Comparison of ENCODE assay signal across 11 cellular contexts in genomic region chr6:107083047-107083768, GRCh38. TPM values are rescaled to one million over a fixed set of nuclear protein-coding genes. Genes with fewer than 3 reads are reported as not detected.
DNase-seq lines count a peak whose midpoint lies in the region; ATAC-seq and TF ChIP-seq lines count a peak whose summit lies in the region.
"Had no signal": no experiment of that assay in that cellular context is flagged by ENCODE, and none has a peak within 500 bp of the region (broad histone marks: within the 10 kb centered on the region; RNA-seq: fewer than 3 reads in every experiment).

No MANE protein-coding gene starts in this region.

- H3K9me3 ChIP-seq in upper lobe of left lung (no peaks in the 10 kb centered on the region), lower lobe of right lung (no peaks in the 10 kb centered on the region)

- no peaks in the 10 kb centered on the region for H3K4me1 ChIP-seq in upper lobe of left lung
- no peaks in the 10 kb centered on the region for H3K4me1 ChIP-seq in lower lobe of right lung

- no peaks in the 10 kb centered on the region for H3K27me3 ChIP-seq in upper lobe of left lung
- H3K27me3 ChIP-seq in lower lobe of right lung (ENCODE audit: low read depth): no peaks in the 10 kb centered on the region
- no peaks in the 10 kb centered on the region for H3K27me3 ChIP-seq in H7 (ENCODE audit: control insufficient read depth, insufficient read depth, low read length)
- H3K27me3 ChIP-seq: heart left ventricle had no signal

- TF ChIP-seq POLR2A in GM18505 (IDR thresholded peaks at IDR 0.05; ENCODE audit: borderline replicate concordance, extremely low read depth, insufficient read depth, insufficient read length) (no peak), upper lobe of left lung (IDR thresholded peaks at IDR 0.05) (no peak)

- 80 to 88% methylated on average over 10 of the region's 10 CpGs for WGBS in upper lobe of left lung, 2 donors

- TF ChIP-seq CTCF in upper lobe of left lung (IDR thresholded peaks at IDR 0.05): no peak
- TF ChIP-seq CTCF in lower lobe of right lung (IDR thresholded peaks at IDR 0.05): no peak

- ATAC-seq in GM18505 (IDR thresholded peaks at IDR 0.05; ENCODE audit: unreplicated experiment) (peak; percentile 92), GM19438 (IDR thresholded peaks at IDR 0.05; ENCODE audit: low read depth, unreplicated experiment) (peak; percentile 80), HG02884 (IDR thresholded peaks at IDR 0.05; ENCODE audit: unreplicated experiment) (peak; percentile 92), HG03571 (IDR thresholded peaks at IDR 0.05; ENCODE audit: unreplicated experiment) (peak; percentile 96), upper lobe of left lung (ENCODE audit: low FRiP score in 2 of 2) (no peak), lower lobe of right lung (no peak)
- ATAC-seq: heart left ventricle had no signal

- no peak for TF ChIP-seq EP300 in upper lobe of left lung (IDR thresholded peaks at IDR 0.05)

- H3K27ac ChIP-seq in upper lobe of left lung: no peak overlapping the region
- no peak overlapping the region for H3K27ac ChIP-seq in lower lobe of right lung
- H3K27ac ChIP-seq: heart left ventricle had no signal

- intact Hi-C loops in lower lobe of right lung (cut with DNase I): no loop called here

- no peak for DNase-seq in upper lobe of left lung
- no peak for DNase-seq in NCI-H510A treated with DMSO at 0.1 percent for 48 hours (lab: John Stamatoyannopoulos, UW)
- no peak for DNase-seq in lower lobe of right lung
- DNase-seq in H7: no peak
- DNase-seq: aorta, heart left ventricle, NCI-H1436 treated with DMSO at 0.1 percent for 48 hours had no signal

- H3K36me3 ChIP-seq in upper lobe of left lung (peaks cover 0 to 4% (median 1%) of the 10 kb centered on the region in 4 donors), lower lobe of right lung (no peaks in the 10 kb centered on the region), H7 (replicated peaks; ENCODE audit: control insufficient read depth, insufficient read depth, low read length) (no peaks in the 10 kb centered on the region; the same call in 1 of the 2 replicates)
- H3K36me3 ChIP-seq: heart left ventricle had no signal

- H3K4me3 ChIP-seq in upper lobe of left lung: no peak overlapping the region
- no peak overlapping the region for H3K4me3 ChIP-seq in lower lobe of right lung
- H3K4me3 ChIP-seq in H7 (ENCODE audit: insufficient read depth, low read depth, low read length): no peak overlapping the region
- H3K4me3 ChIP-seq: heart left ventricle had no signal

RNA-seq across cellular contexts. Expression of gene BEND3, which starts 32.1 kb away (rescaled TPM):
- 1 to 10 TPM; 2.1 to 5.8 (median 3.1) TPM for total RNA-seq in upper lobe of left lung
- 3.1 TPM for total RNA-seq in lower lobe of right lung
- total RNA-seq in H7 (2014; rRNA removed; shearing (Covaris generic)): 24.5 and 24.9 TPM in 2 replicates

RNA-seq across cellular contexts. Expression of gene MTRES1, which starts 55.2 kb away (rescaled TPM):
- 10 to 100 TPM in 5 of 6 donors, 1 to 10 TPM in 1; 3.6 to 40.9 (median 12.1) TPM for total RNA-seq in upper lobe of left lung
- total RNA-seq in lower lobe of right lung: 14.9 TPM
- total RNA-seq in H7 (2014; rRNA removed; shearing (Covaris generic)): 19.4 and 23.5 TPM in 2 replicates

Comparison
In these comparisons a context has a peak if more than half of its experiments do, and no peak if none do; other contexts are left out.
1. ATAC-seq: peak in GM18505 (single experiment), GM19438 (single experiment), HG02884 (single experiment) and HG03571 (single experiment); none in upper lobe of left lung (0 of 2) and lower lobe of right lung (0 of 2).